8 cellular contexts compared by ENCODE assay signal in the genomic region with DNA sequence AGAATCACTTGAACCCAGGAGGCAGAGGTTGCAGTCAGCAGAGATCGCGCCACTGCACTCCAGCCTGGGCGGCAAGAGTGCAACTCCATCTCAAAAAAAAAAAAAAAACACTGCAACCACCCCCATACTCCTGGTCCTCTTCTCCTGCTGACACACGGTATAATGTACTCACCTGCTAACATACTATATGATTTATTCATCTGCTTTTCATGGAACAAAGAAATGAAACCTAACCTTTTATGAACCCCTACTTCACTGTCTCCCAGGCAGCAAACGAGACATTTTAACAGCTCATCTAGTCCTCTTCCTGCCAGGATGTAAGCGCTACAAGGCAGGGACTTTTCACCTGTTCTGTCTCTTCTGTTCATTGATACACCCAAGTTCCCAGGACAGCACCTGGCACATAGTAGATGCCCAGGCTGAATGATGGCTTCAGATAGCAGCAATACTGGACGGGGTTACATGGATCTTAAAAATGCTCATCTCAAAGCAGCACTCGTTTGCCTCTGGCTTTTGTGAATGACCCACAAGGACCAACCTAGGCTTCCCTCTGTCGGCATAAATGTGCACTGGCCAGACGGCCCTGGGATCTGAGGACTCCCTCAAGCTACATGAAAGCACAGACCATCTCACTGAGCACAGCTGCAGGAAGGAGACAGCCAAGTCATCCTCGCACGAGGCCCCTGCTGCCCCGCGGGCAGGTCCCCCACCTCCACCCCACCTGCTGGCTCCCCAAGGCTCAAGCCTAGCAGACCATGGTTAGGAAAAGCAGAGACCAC. TPM values are rescaled to one million over a fixed set of nuclear protein-coding genes. Genes with fewer than 3 reads are reported as not detected.
DNase-seq lines count a peak whose midpoint lies in the region; ATAC-seq lines count a peak whose summit lies in the region.

No MANE protein-coding gene starts in this region.

- DNase-seq in DMS153 (lab: John Stamatoyannopoulos, UW) (peak; percentile 82), NCI-H1436 (lab: John Stamatoyannopoulos, UW) (peak; percentile 19), dermis blood vessel endothelial cell (peak; percentile 80), GM23248 (no peak), T-helper 17 cell (no peak)

- no peaks in the 10 kb centered on the region for H3K27me3 Mint-ChIP-seq in T-helper 17 cell

- WGBS in GM23248 (ENCODE audit: low coverage in 1 of 2, low lambda C conversion rate in 2 of 2, missing lambda C conversion rate in 2 of 2), 2 experiments, result 74 to 78% methylated on average over 12 to 14 of the region's 14 CpGs

- H3K4me1 ChIP-seq in muscle layer of colon (ENCODE audit: insufficient read depth, low read length), result peaks cover 30% of the 10 kb centered on the region
- H3K4me1 ChIP-seq in GM23248 (ENCODE audit: insufficient read depth), result peaks cover 14% of the 10 kb centered on the region

- H3K4me2 ChIP-seq in GM23248 (ENCODE audit: unreplicated experiment), result no peak overlapping the region

- H3K9me2 ChIP-seq in GM23248 (ENCODE audit: insufficient read depth), result no peaks in the 10 kb centered on the region

- H3K36me3 ChIP-seq in muscle layer of colon (ENCODE audit: insufficient read depth, low read length), result no peaks in the 10 kb centered on the region
- H3K36me3 ChIP-seq in GM23248 (ENCODE audit: low read depth), result no peaks in the 10 kb centered on the region

- H4K20me1 ChIP-seq in GM23248 (ENCODE audit: insufficient read depth), result no peaks in the 10 kb centered on the region

- H3K79me2 ChIP-seq in GM23248 (ENCODE audit: insufficient read depth), result peaks cover 58% of the 10 kb centered on the region

- H3K27ac ChIP-seq in muscle layer of colon (ENCODE audit: low read depth, low read length), result peak overlapping the region; percentile 50
- H3K27ac ChIP-seq in GM23248, result no peak overlapping the region

- in situ Hi-C loops in GM23248 (cut with MboI), result loop anchor here (10.0 kb wide), 1 partner anchor 116 kb away; no protein-coding TSS in a partner anchor

- H3K9ac ChIP-seq in muscle layer of colon (ENCODE audit: low read length) (no peak overlapping the region), GM23248 (no peak overlapping the region)

- no peak overlapping the region for H3K27ac Mint-ChIP-seq in T-helper 17 cell

- H3K4me3 Mint-ChIP-seq in T-helper 17 cell, result no peak overlapping the region

- H2AFZ ChIP-seq in GM23248, result no peak overlapping the region

- H3K9me3 ChIP-seq in muscle layer of colon (ENCODE audit: low read length), result no peaks in the 10 kb centered on the region
- H3K9me3 ChIP-seq in GM23248 (ENCODE audit: low read depth), result no peaks in the 10 kb centered on the region
- H3K9me3 ChIP-seq in T-helper 17 cell (ENCODE audit: control insufficient read depth, low read length, poor library complexity, severe bottlenecking), result no peaks in the 10 kb centered on the region

- H3F3A ChIP-seq in GM23248 (ENCODE audit: insufficient read depth), result peaks cover 10% of the 10 kb centered on the region

- ATAC-seq in HG02970 (IDR thresholded peaks at IDR 0.05; ENCODE audit: low FRiP score, unreplicated experiment) (no peak), HG03139 (IDR thresholded peaks at IDR 0.05; ENCODE audit: unreplicated experiment) (no peak), T-helper 17 cell (no peak)

- no peak overlapping the region for H3K4me3 ChIP-seq in muscle layer of colon (ENCODE audit: low read depth in 1 of 2, low read length in 2 of 2)
- no peak overlapping the region for H3K4me3 ChIP-seq in GM23248

- H3K4me1 Mint-ChIP-seq in T-helper 17 cell, result peaks cover 21% of the 10 kb centered on the region

- H3K27me3 ChIP-seq in muscle layer of colon (ENCODE audit: control insufficient read depth in 1 of 2, insufficient read depth in 2 of 2, low read length in 2 of 2) (no peaks in the 10 kb centered on the region), GM23248 (replicated peaks; ENCODE audit: insufficient read depth) (no peaks in the 10 kb centered on the region)

- peaks cover 7% of the 10 kb centered on the region for H3K36me3 Mint-ChIP-seq in T-helper 17 cell (ENCODE audit: low read depth)

RNA-seq across cellular contexts. Expression of gene XXYLT1, which starts 20.3 kb away (rescaled TPM):
- 35.7 and 50.7 TPM in 2 replicates for total RNA-seq in dermis blood vessel endothelial cell
- 42.4 and 44.7 TPM in 2 replicates for total RNA-seq in GM23248 (2014; rRNA removed; shearing (Covaris generic))
- 22.8 and 24.3 TPM in 2 replicates for polyA plus RNA-seq in GM23248 (2016; fragmentation: Nextera tagmentation; extraction: Ambion mirVana)
- total RNA-seq in T-helper 17 cell, result 1 to 10 TPM; 7.6 to 7.7 TPM

Comparison
In these comparisons a context has a peak if more than half of its experiments do, and no peak if none do; other contexts are left out.
1. DNase-seq: peak in DMS153 (single experiment), NCI-H1436 (single experiment) and dermis blood vessel endothelial cell (single experiment); none in GM23248 (single experiment) and T-helper 17 cell (0 of 3).